Comparison of ENCODE assay signal across 27 cellular contexts in the genomic region with DNA sequence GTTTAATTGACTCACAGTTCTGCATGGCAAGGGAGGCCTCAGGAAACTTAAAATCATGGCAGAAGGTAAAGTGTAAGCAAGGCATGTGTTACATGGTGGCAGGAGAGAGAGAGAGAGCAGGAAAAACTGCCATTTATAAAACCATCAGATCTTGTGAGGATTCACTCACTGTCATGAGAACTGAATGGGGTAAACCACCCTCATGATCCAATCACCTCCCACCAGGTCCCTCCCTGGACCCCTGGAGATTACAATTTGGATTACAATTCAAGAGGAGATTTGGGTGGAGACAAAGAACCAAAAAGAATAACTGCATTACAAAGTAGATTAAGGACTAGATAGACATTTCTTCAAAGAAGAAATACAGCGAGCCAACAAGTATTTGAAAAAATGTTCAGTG.
"Had no signal": no experiment of that assay in that cellular context is flagged by ENCODE, and none has a peak within 500 bp of the region (broad histone marks: within the 10 kb centered on the region; RNA-seq: fewer than 3 reads in every experiment).

No MANE protein-coding gene starts in this region.

- H3K9me3 ChIP-seq: lower lobe of right lung, right lobe of liver, transverse colon, vagina had no signal

- H3K36me3 Mint-ChIP-seq: immature natural killer cell; naive thymus-derived CD8-positive, alpha-beta T cell; stimulated activated memory B cell treated with anti-CD40 and anti-IgM and Interleukin-4, amounts not matched to agents 10 μg/mL and 1 μg/mL and 100 μg/mL, for 72 hours had no signal

- H3K27ac ChIP-seq: heart right ventricle, hepatocyte, left lung, lower lobe of right lung, parathyroid adenoma, psoas muscle, right lobe of liver, transverse colon, upper lobe of left lung, vagina had no signal

- H3K4me2 ChIP-seq: hepatocyte, smooth muscle cell had no signal

- H3K36me3 ChIP-seq: heart right ventricle, left lung, lower lobe of right lung, right lobe of liver, transverse colon, upper lobe of left lung, vagina had no signal

- DNase-seq: heart right ventricle; immature natural killer cell; kidney; left colon; left lung; lower lobe of right lung; mammary epithelial cell; mesenchymal stem cell; naive thymus-derived CD8-positive, alpha-beta T cell; psoas muscle; right lobe of liver; stimulated activated CD4-positive, alpha-beta T cell treated with anti-CD3 and anti-CD28 coated beads, Interleukin-1b, Interleukin-23, amount 100 ng/mL, for 48 hours; stimulated activated CD4-positive, alpha-beta T cell treated with anti-CD3 and anti-CD28 coated beads, Interleukin-2, amount 100 ng/mL, for 48 hours; stimulated activated CD4-positive, alpha-beta T cell treated with anti-CD3 and anti-CD28 coated beads, Interleukin-4, amount 100 ng/mL, for 4 hours; stimulated activated CD8-positive, alpha-beta memory T cell treated with anti-CD3 and anti-CD28 coated beads, Interleukin-4, amount 100 ng/mL, for 48 hours; stimulated activated naive CD4-positive, alpha-beta T cell treated with Interleukin-2 at 50 U/mL for 16 hours; stimulated activated naive CD8-positive, alpha-beta T cell treated with anti-CD3 and anti-CD28 coated beads, Interleukin-15, amount 100 ng/mL, for 72 hours; substantia nigra; transverse colon; upper lobe of left lung had no signal

- H3K27me3 Mint-ChIP-seq: naive thymus-derived CD8-positive, alpha-beta T cell; stimulated activated memory B cell treated with anti-CD40 and anti-IgM and Interleukin-4, amounts not matched to agents 10 μg/mL and 1 μg/mL and 100 μg/mL, for 72 hours; stimulated activated naive CD8-positive, alpha-beta T cell treated with anti-CD3 and anti-CD28 coated beads, Interleukin-15, amount 100 ng/mL, for 72 hours had no signal

- H3K27ac Mint-ChIP-seq: immature natural killer cell; naive thymus-derived CD8-positive, alpha-beta T cell; nephron; stimulated activated memory B cell treated with anti-CD40 and anti-IgM and Interleukin-4, amounts not matched to agents 10 μg/mL and 1 μg/mL and 100 μg/mL, for 72 hours; stimulated activated naive CD8-positive, alpha-beta T cell treated with anti-CD3 and anti-CD28 coated beads, Interleukin-15, amount 100 ng/mL, for 72 hours had no signal

- H3K4me1 Mint-ChIP-seq: immature natural killer cell; naive thymus-derived CD8-positive, alpha-beta T cell; nephron; stimulated activated memory B cell treated with anti-CD40 and anti-IgM and Interleukin-4, amounts not matched to agents 10 μg/mL and 1 μg/mL and 100 μg/mL, for 72 hours; stimulated activated naive CD8-positive, alpha-beta T cell treated with anti-CD3 and anti-CD28 coated beads, Interleukin-15, amount 100 ng/mL, for 72 hours had no signal

- H3K4me3 Mint-ChIP-seq: immature natural killer cell; naive thymus-derived CD8-positive, alpha-beta T cell; nephron; stimulated activated memory B cell treated with anti-CD40 and anti-IgM and Interleukin-4, amounts not matched to agents 10 μg/mL and 1 μg/mL and 100 μg/mL, for 72 hours; stimulated activated naive CD8-positive, alpha-beta T cell treated with anti-CD3 and anti-CD28 coated beads, Interleukin-15, amount 100 ng/mL, for 72 hours had no signal

- H3K4me1 ChIP-seq: heart right ventricle, left lung, lower lobe of right lung, parathyroid adenoma, psoas muscle, right lobe of liver, transverse colon, upper lobe of left lung, vagina had no signal

- H3K79me2 ChIP-seq: hepatocyte, parathyroid adenoma had no signal

- H3K9ac ChIP-seq: parathyroid adenoma had no signal

- H3K4me3 ChIP-seq: heart right ventricle, hepatocyte, left lung, lower lobe of right lung, psoas muscle, right lobe of liver, smooth muscle cell, transverse colon, upper lobe of left lung, vagina had no signal

- H3K27me3 ChIP-seq: heart right ventricle, hepatocyte, left lung, right lobe of liver, transverse colon, upper lobe of left lung, vagina had no signal

- ATAC-seq: heart right ventricle; left colon; left lung; lower lobe of right lung; naive thymus-derived CD8-positive, alpha-beta T cell; psoas muscle; right lobe of liver; stimulated activated memory B cell treated with anti-CD40 and anti-IgM and Interleukin-4, amounts not matched to agents 10 μg/mL and 1 μg/mL and 100 μg/mL, for 72 hours; stimulated activated naive CD8-positive, alpha-beta T cell treated with anti-CD3 and anti-CD28 coated beads, Interleukin-15, amount 100 ng/mL, for 72 hours had no signal

- H2AFZ ChIP-seq: hepatocyte, parathyroid adenoma had no signal

- H3K9me3 Mint-ChIP-seq: stimulated activated naive CD8-positive, alpha-beta T cell treated with anti-CD3 and anti-CD28 coated beads, Interleukin-15, amount 100 ng/mL, for 72 hours had no signal

- FAIRE-seq: islet of Langerhans had no signal
